In the genomic region with DNA sequence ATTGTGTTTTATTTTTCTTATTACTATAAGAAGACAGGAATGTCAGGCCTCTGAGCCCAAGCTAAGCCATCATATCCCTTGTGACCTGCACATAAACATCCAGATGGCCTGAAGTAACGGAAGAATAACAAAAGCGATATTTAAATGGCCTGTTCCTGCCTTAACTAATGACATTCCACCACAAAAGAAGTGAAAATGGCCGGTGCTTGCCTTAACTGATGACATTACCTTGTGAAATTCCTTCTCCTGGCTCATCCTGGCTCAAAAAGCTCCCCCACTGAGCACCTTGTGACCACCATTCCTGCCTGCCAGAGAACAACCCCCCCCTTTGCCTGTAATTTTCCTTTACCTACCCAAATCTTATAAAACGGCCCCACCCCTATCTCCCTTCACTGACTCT, we compare ENCODE assay signal across 6 cellular contexts.
DNase-seq lines count a peak whose midpoint lies in the region; TF ChIP-seq lines count a peak whose summit lies in the region.
"Not testable (repeated sequence)": the region's sequence is repeated elsewhere in the genome, so short reads cannot be mapped to it uniquely, and the experiment has no call there.

No MANE protein-coding gene starts in this region.

- not testable (repeated sequence) for H3K27me3 ChIP-seq in HUES48 (ENCODE audit: control insufficient read depth, insufficient read depth, low read length); NT2/D1 (ENCODE audit: insufficient read depth, insufficient read length); endodermal cell (ENCODE audit: control insufficient read depth, insufficient read depth, low read length, poor library complexity, severe bottlenecking); iPS-20b (ENCODE audit: insufficient read depth, low read length)

- H3K27me3 Mint-ChIP-seq in endodermal cell (ENCODE audit: insufficient read depth): not testable (repeated sequence)

- TF ChIP-seq CTCF in endodermal cell (conservative IDR thresholded peaks at IDR 0.05): not testable (repeated sequence)

- H3K9ac ChIP-seq in ES-I3 (ENCODE audit: low read depth, low read length) (0 out of 2 replicates have a peak overlapping the region, but pooled peaks have one; percentile 63), HUES48 (ENCODE audit: low read depth, low read length) (peak overlapping the region; percentile 40; the same call in 1 of the 2 replicates), endodermal cell (ENCODE audit: extremely low read depth, low read length, poor library complexity, severe bottlenecking) (peak overlapping the region; percentile 2), iPS-20b (ENCODE audit: low read depth, low read length) (peak overlapping the region; percentile 54)
- H3K9ac ChIP-seq in NT2/D1 (ENCODE audit: insufficient read length, low read depth): not testable (repeated sequence)

- 0 out of 2 replicates have a peak overlapping the region, but pooled peaks have one; percentile 12 for H3K4me3 ChIP-seq in HUES48 (ENCODE audit: low read depth, low read length)
- not testable (repeated sequence) for H3K4me3 ChIP-seq in NT2/D1 (ENCODE audit: insufficient read length, low read depth); endodermal cell (ENCODE audit: low read length); iPS-20b (ENCODE audit: low read length)

- peak; percentile 69 for DNase-seq in NT2/D1 (ENCODE audit: low read depth, low spot score)
- peak; percentile 84 for DNase-seq in endodermal cell
- DNase-seq in iPS DF 19.7 (ENCODE audit: low read depth, low spot score): peak; percentile 64

- WGBS in endodermal cell (ENCODE audit: insufficient coverage in 1 of 2, insufficient read length in 1 of 2), 2 experiments: 19 to 20% methylated on average over 4 of the region's 4 CpGs

- H3K36me3 Mint-ChIP-seq in endodermal cell (ENCODE audit: low read depth): not testable (repeated sequence)

- H3K4me1 ChIP-seq in ES-I3 (ENCODE audit: insufficient read depth, low read length) (peaks cover 36% of the 10 kb centered on the region), HUES48 (ENCODE audit: control insufficient read depth, insufficient read depth, low read length) (peaks cover 53% of the 10 kb centered on the region), endodermal cell (ENCODE audit: control insufficient read depth, insufficient read depth, low read length) (peaks cover 23% of the 10 kb centered on the region), iPS-20b (ENCODE audit: insufficient read depth, low read length) (peaks cover 33% of the 10 kb centered on the region)
- not testable (repeated sequence) for H3K4me1 ChIP-seq in NT2/D1 (ENCODE audit: insufficient read depth, insufficient read length)

- H3K36me3 ChIP-seq in ES-I3 (ENCODE audit: insufficient read depth, low read length): peaks cover 33% of the 10 kb centered on the region
- H3K36me3 ChIP-seq in HUES48 (ENCODE audit: control insufficient read depth, insufficient read depth, low read length); endodermal cell (ENCODE audit: control insufficient read depth, insufficient read depth, low read length); iPS-20b (ENCODE audit: insufficient read depth, low read depth, low read length): not testable (repeated sequence)
- peaks cover 18% of the 10 kb centered on the region for H3K36me3 ChIP-seq in NT2/D1 (ENCODE audit: insufficient read depth, insufficient read length, low read length)

- not testable (repeated sequence) for H3K4me3 Mint-ChIP-seq in endodermal cell

- H3K27ac ChIP-seq in HUES48 (ENCODE audit: low read depth, low read length) (peak overlapping the region; percentile 93), iPS-20b (ENCODE audit: low read length) (peak overlapping the region; percentile 52)
- not testable (repeated sequence) for H3K27ac ChIP-seq in endodermal cell (ENCODE audit: low read depth, low read length)

- not testable (repeated sequence) for H3K27ac Mint-ChIP-seq in endodermal cell

- peaks cover 43% of the 10 kb centered on the region for H3K4me1 Mint-ChIP-seq in endodermal cell

- H3K9me3 ChIP-seq in ES-I3 (ENCODE audit: control insufficient read depth, insufficient read depth, low read length); HUES48 (ENCODE audit: control insufficient read depth, insufficient read depth, low read length); NT2/D1 (ENCODE audit: insufficient read depth, low read length); endodermal cell (ENCODE audit: control insufficient read depth, low read length); iPS-20b (ENCODE audit: insufficient read depth, low read depth, low read length): not testable (repeated sequence)

- H3K9me3 Mint-ChIP-seq in endodermal cell: not testable (repeated sequence)
